Comparison of ENCODE assay signal across 1 cellular context in genomic region chr10:2979267-2979660, GRCh38.
TF ChIP-seq lines count a peak whose summit lies in the region.

No MANE protein-coding gene starts in this region.

TF ChIP-seq in HepG2, 621 proteins besides CTCF, POLR2A, EP300 and RAD21 (continued from another document):
- TF ChIP-seq, protein P1, sequence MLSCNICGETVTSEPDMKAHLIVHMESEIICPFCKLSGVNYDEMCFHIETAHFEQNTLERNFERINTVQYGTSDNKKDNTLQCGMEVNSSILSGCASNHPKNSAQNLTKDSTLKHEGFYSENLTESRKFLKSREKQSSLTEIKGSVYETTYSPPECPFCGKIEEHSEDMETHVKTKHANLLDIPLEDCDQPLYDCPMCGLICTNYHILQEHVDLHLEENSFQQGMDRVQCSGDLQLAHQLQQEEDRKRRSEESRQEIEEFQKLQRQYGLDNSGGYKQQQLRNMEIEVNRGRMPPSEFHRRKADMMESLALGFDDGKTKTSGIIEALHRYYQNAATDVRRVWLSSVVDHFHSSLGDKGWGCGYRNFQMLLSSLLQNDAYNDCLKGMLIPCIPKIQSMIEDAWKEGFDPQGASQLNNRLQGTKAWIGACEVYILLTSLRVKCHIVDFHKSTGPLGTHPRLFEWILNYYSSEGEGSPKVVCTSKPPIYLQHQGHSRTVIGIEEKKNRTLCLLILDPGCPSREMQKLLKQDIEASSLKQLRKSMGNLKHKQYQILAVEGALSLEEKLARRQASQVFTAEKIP (CRISPR knock-in tag; IDR thresholded peaks at IDR 0.05; ENCODE audit: borderline replicate concordance), result no peak
- no peak for TF ChIP-seq ZNF572 (CRISPR knock-in tag; IDR thresholded peaks at IDR 0.05)
- TF ChIP-seq POGZ (CRISPR knock-in tag; IDR thresholded peaks at IDR 0.05), result no peak
- no peak for TF ChIP-seq ELK4 (CRISPR knock-in tag; IDR thresholded peaks at IDR 0.05; ENCODE audit: borderline replicate concordance)
- TF ChIP-seq, protein P2, sequence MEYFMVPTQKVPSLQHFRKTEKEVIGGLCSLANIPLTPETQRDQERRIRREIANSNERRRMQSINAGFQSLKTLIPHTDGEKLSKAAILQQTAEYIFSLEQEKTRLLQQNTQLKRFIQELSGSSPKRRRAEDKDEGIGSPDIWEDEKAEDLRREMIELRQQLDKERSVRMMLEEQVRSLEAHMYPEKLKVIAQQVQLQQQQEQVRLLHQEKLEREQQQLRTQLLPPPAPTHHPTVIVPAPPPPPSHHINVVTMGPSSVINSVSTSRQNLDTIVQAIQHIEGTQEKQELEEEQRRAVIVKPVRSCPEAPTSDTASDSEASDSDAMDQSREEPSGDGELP (IDR thresholded peaks at IDR 0.05; ENCODE audit: borderline replicate concordance, low read depth), result no peak
- no peak for TF ChIP-seq ZSCAN29 (CRISPR knock-in tag; conservative IDR thresholded peaks at IDR 0.05)
- no peak for TF ChIP-seq JUNB (CRISPR knock-in tag; IDR thresholded peaks at IDR 0.05; ENCODE audit: borderline replicate concordance)
- no peak for TF ChIP-seq CHCHD3 (CRISPR knock-in tag; IDR thresholded peaks at IDR 0.05)
